Comparison of ENCODE assay signal across 20 cellular contexts in the genomic region with DNA sequence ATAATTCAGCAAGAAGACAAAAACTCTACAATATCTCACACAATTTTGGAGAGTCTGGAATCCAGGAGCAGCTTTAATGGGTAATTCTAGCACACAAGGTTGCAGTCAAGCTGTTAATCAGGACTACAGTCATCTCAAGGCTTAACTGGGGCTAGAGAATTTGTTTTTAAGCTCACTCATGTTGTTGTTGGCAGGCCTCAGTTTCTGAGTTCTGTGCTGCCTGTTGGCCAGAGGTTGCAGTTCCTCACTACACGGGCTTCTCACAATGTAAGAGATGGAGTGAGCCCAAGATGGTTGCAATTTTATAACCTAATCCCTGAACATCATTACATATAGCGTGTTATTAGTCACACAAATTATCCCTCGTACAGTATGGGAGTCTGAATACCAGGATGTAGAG. TPM values are rescaled to one million over a fixed set of nuclear protein-coding genes. Genes with fewer than 3 reads are reported as not detected.
"Had no signal": no experiment of that assay in that cellular context is flagged by ENCODE, and none has a peak within 500 bp of the region (broad histone marks: within the 10 kb centered on the region; RNA-seq: fewer than 3 reads in every experiment).

No MANE protein-coding gene starts in this region.

- H3K9me3 ChIP-seq: colonic mucosa, pancreas, tibial nerve had no signal

- H3K79me2 ChIP-seq: hepatocyte had no signal

- H3K36me3 ChIP-seq: colonic mucosa, pancreas, tibial nerve had no signal

- H3K4me2 ChIP-seq: hepatocyte had no signal

- ATAC-seq: activated naive CD4-positive, alpha-beta T cell treated with anti-CD3 and anti-CD28 coated beads, Interleukin-2, amount 50 U/mL, for 72 hours; left colon; natural killer cell; pancreas had no signal

- H3K4me3 ChIP-seq: colonic mucosa, hepatocyte, lung, pancreas, tibial nerve had no signal

- H2AFZ ChIP-seq: hepatocyte had no signal

- H3K27me3 ChIP-seq: colonic mucosa, hepatocyte, pancreas, tibial nerve had no signal

- H3K4me1 ChIP-seq: colonic mucosa, pancreas, tibial nerve had no signal

- DNase-seq: activated CD4-positive, alpha-beta T cell treated with anti-CD3 and anti-CD28 coated beads, Interleukin-2, amount 50 U/mL, for 48 hours; activated gamma-delta T cell; central memory CD4-positive, alpha-beta T cell; colonic mucosa; left colon; natural killer cell; pancreas; stimulated activated CD4-positive, alpha-beta T cell treated with anti-CD3 and anti-CD28 coated beads, Interleukin-12 subunit alpha, Interleukin-12 subunit beta, amount 100 ng/mL, for 4 hours; stimulated activated CD4-positive, alpha-beta T cell treated with anti-CD3 and anti-CD28 coated beads, Interleukin-1b, Interleukin-23, amount 100 ng/mL, for 48 hours; stimulated activated CD8-positive, alpha-beta memory T cell treated with anti-CD3 and anti-CD28 coated beads, Interleukin-4, amount 100 ng/mL, for 48 hours; stimulated activated naive CD4-positive, alpha-beta T cell treated with Interleukin-2 at 50 U/mL for 16 hours; substantia nigra had no signal

- H3K27ac ChIP-seq: colonic mucosa, hepatocyte, pancreas, tibial nerve had no signal

RNA-seq across cellular contexts. Expression of gene TMEFF2, which starts 50.6 kb away (rescaled TPM):
- total RNA-seq: activated naive CD4-positive, alpha-beta T cell treated with anti-CD3 and anti-CD28 coated beads, Interleukin-2, amount 50 U/mL, for 72 hours; epithelial cell of proximal tubule; glomerular endothelial cell; natural killer cell; pulmonary artery endothelial cell; T-helper 2 cell treated with Interferon-gamma antibody and Interleukin-4, amounts not matched to agents 100 ng/mL and 5 ng/mL, for 36 hours; tibial nerve had no signal
- polyA plus RNA-seq: lung had no signal
